1 cellular context compared by ENCODE assay signal in genomic region chr22:42904049-42904448, GRCh38.
TF ChIP-seq lines count a peak whose summit lies in the region.

No MANE protein-coding gene starts in this region.

TF ChIP-seq in H1, 55 proteins besides CTCF, POLR2A, EP300 and RAD21 (continued from another document):
- TF ChIP-seq HDAC2 (IDR thresholded peaks at IDR 0.05; ENCODE audit: borderline replicate concordance in 1 of 2, low read depth in 2 of 2, low read length in 2 of 2) (no peak), CTBP2 (IDR thresholded peaks at IDR 0.05; ENCODE audit: borderline replicate concordance, insufficient read depth, insufficient read length, low read length) (no peak), SP4 (IDR thresholded peaks at IDR 0.05; ENCODE audit: low read length) (no peak)
